Comparison of ENCODE assay signal across 17 cellular contexts in the genomic region with DNA sequence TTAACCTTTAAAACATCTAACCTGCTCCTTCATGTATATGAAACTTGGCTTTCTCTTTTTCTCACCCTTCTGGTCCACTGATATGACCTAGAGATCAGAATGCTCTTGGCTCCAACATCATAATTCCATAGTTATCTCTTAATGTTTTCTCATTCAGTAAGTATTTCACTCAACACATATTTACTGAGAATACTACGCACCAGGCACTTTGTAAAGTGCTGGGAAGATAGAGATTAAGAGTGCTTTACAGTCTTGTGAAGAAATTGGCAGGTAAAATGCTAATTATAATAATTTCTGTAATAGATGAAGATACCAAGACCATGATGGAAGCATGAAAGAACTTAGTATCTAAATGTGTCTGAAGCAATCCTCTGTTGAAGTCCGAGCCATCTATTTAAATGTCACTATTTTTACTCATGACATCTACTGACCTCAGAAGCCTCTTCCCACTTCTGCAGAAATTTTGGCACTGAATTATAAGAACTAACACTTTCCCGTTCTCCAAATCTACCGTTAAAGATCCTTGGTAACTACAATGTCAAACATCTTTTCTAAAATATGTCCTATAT.
DNase-seq lines count a peak whose midpoint lies in the region; ATAC-seq and TF ChIP-seq lines count a peak whose summit lies in the region.
"Had no signal": no experiment of that assay in that cellular context is flagged by ENCODE, and none has a peak within 500 bp of the region (broad histone marks: within the 10 kb centered on the region; RNA-seq: fewer than 3 reads in every experiment).

No MANE protein-coding gene starts in this region.

- H3K36me3 Mint-ChIP-seq in activated T-cell treated with anti-CD3 and anti-CD28 coated beads, Interleukin-2, amount 50 U/mL, for 72 hours (ENCODE audit: insufficient read depth in 2 of 2): no peaks in the 10 kb centered on the region

- H3K27ac ChIP-seq in upper lobe of left lung: no peak overlapping the region
- H3K27ac ChIP-seq: 22Rv1 had no signal

- no peak for DNase-seq in activated T-cell treated with anti-CD3 and anti-CD28 coated beads, Interleukin-2, amount 50 U/mL, for 72 hours
- no peak for DNase-seq in activated T-cell treated with anti-CD3 and anti-CD28 coated beads for 4 hours
- DNase-seq in left cardiac atrium: no peak
- no peak for DNase-seq in omental fat pad (ENCODE audit: low spot score)
- no peak for DNase-seq in upper lobe of left lung
- no peak for DNase-seq in UCSD-AML1 (lab: John Stamatoyannopoulos, UW; ENCODE audit: unreplicated experiment)
- DNase-seq: CD8-positive, alpha-beta T cell; COR-L47; DMS153; DMS79 treated with DMSO at 0.1 percent for 48 hours; EL; GOT3; H9; IMR-90 had no signal

- intact Hi-C loops in left cardiac atrium (cut with DNase I): loop anchor here in 1 of 2 donors (5.0 kb wide), 1 partner anchor 63 kb away; no protein-coding TSS in a partner anchor

- H3K4me3 ChIP-seq in upper lobe of left lung: no peak overlapping the region

- no peak for TF ChIP-seq POLR2A in upper lobe of left lung (IDR thresholded peaks at IDR 0.05)

- H3K36me3 ChIP-seq in upper lobe of left lung: peaks cover 0 to 8% (median under 1%) of the 10 kb centered on the region in 4 donors

- ATAC-seq in activated T-cell treated with anti-CD3 and anti-CD28 coated beads, Interleukin-2, amount 50 U/mL, for 72 hours (replicated peaks in 1 of 2): no peak
- ATAC-seq in left cardiac atrium (peak; percentile 62 to 87), omental fat pad (ENCODE audit: low FRiP score) (peak; percentile 37), HG03045 (IDR thresholded peaks at IDR 0.05; ENCODE audit: unreplicated experiment) (no peak), upper lobe of left lung (ENCODE audit: low FRiP score in 2 of 2) (no peak)
- ATAC-seq: CD8-positive, alpha-beta T cell had no signal

- no peaks in the 10 kb centered on the region for H3K27me3 ChIP-seq in upper lobe of left lung

- no peaks in the 10 kb centered on the region for H3K4me1 ChIP-seq in upper lobe of left lung

- 82 to 84% methylated on average over 4 of the region's 4 CpGs for WGBS in upper lobe of left lung, 2 donors

- H3K9me3 ChIP-seq in upper lobe of left lung: no peaks in the 10 kb centered on the region

- H3K27me3 Mint-ChIP-seq in activated T-cell treated with anti-CD3 and anti-CD28 coated beads, Interleukin-2, amount 50 U/mL, for 72 hours (ENCODE audit: low read depth): no peaks in the 10 kb centered on the region

- H3K27ac Mint-ChIP-seq in activated T-cell treated with anti-CD3 and anti-CD28 coated beads, Interleukin-2, amount 50 U/mL, for 72 hours: peak overlapping the region; percentile 76
- H3K27ac Mint-ChIP-seq: CD8-positive, alpha-beta T cell; H9 had no signal

- H3K4me3 Mint-ChIP-seq in activated T-cell treated with anti-CD3 and anti-CD28 coated beads, Interleukin-2, amount 50 U/mL, for 72 hours: no peak overlapping the region
- H3K4me3 Mint-ChIP-seq: CD14-positive monocyte; CD8-positive, alpha-beta T cell; H9 had no signal

- no peaks in the 10 kb centered on the region for H3K9me3 Mint-ChIP-seq in activated T-cell treated with anti-CD3 and anti-CD28 coated beads, Interleukin-2, amount 50 U/mL, for 72 hours
- H3K9me3 Mint-ChIP-seq: CD14-positive monocyte; CD8-positive, alpha-beta T cell; H9 had no signal

- no peak for TF ChIP-seq CTCF in omental fat pad (IDR thresholded peaks at IDR 0.05)
- TF ChIP-seq CTCF in upper lobe of left lung (IDR thresholded peaks at IDR 0.05): no peak

- no peaks in the 10 kb centered on the region for H3K4me1 Mint-ChIP-seq in activated T-cell treated with anti-CD3 and anti-CD28 coated beads, Interleukin-2, amount 50 U/mL, for 72 hours (ENCODE audit: low read depth)
- H3K4me1 Mint-ChIP-seq: CD14-positive monocyte had no signal

- no peak for TF ChIP-seq EP300 in upper lobe of left lung (IDR thresholded peaks at IDR 0.05)

Comparison
In these comparisons a context has a peak if more than half of its experiments do, and no peak if none do; other contexts are left out.
1. ATAC-seq: peak in left cardiac atrium (2 of 2) and omental fat pad (single experiment); none in activated T-cell treated with anti-CD3 and anti-CD28 coated beads, Interleukin-2, amount 50 U/mL, for 72 hours (0 of 2), HG03045 (single experiment) and upper lobe of left lung (0 of 2).